In genomic region chr19:40376286-40376862, GRCh38 we compare ENCODE assay signal across 28 cellular contexts. TPM values are rescaled to one million over a fixed set of nuclear protein-coding genes. Genes with fewer than 3 reads are reported as not detected.
"Had no signal": no experiment of that assay in that cellular context is flagged by ENCODE, and none has a peak within 500 bp of the region (broad histone marks: within the 10 kb centered on the region; RNA-seq: fewer than 3 reads in every experiment).

No MANE protein-coding gene starts in this region.

- DNase-seq: activated CD8-positive, alpha-beta T cell treated with anti-CD3 and anti-CD28 coated beads, Interleukin-2, amount 10 ng/mL, durations not matched to agents 7 days and 5 days; activated effector memory CD4-positive, alpha-beta T cell treated with Interleukin-2 at 50 U/mL for 16 hours; activated naive CD4-positive, alpha-beta T cell treated with Interleukin-2 at 50 U/mL for 16 hours; activated naive CD8-positive, alpha-beta T cell treated with anti-CD3 and anti-CD28 coated beads for 36 hours; activated T-cell treated with anti-CD3 and anti-CD28 coated beads for 4 hours; aorta; body of pancreas; effector memory CD8-positive, alpha-beta T cell; foreskin fibroblast; head of caudate nucleus; hippocampal formation; kidney; left colon; midbrain; naive thymus-derived CD8-positive, alpha-beta T cell; right lobe of liver; stimulated activated CD4-positive, alpha-beta T cell treated with anti-CD3 and anti-CD28 coated beads, Interleukin-12 subunit alpha, Interleukin-12 subunit beta, amount 100 ng/mL, for 4 hours; stimulated activated CD4-positive, alpha-beta T cell treated with anti-CD3 and anti-CD28 coated beads, Interleukin-4, amount 100 ng/mL, for 1 hour; T-helper 2 cell had no signal

- H3K27ac ChIP-seq: adrenal gland, body of pancreas, cardiac muscle cell, coronary artery, neural progenitor cell, right lobe of liver, skin epidermis, tibial nerve had no signal

- H3K4me1 ChIP-seq: adrenal gland, body of pancreas, neural progenitor cell, right lobe of liver, tibial nerve had no signal

- H3K27ac Mint-ChIP-seq: activated naive CD8-positive, alpha-beta T cell treated with anti-CD3 and anti-CD28 coated beads for 36 hours; neural progenitor cell; WTC11 had no signal

- H3K36me3 ChIP-seq: neural progenitor cell had no signal

- H3K27me3 Mint-ChIP-seq: activated naive CD8-positive, alpha-beta T cell treated with anti-CD3 and anti-CD28 coated beads for 36 hours; effector memory CD8-positive, alpha-beta T cell; naive thymus-derived CD8-positive, alpha-beta T cell had no signal

- H3K4me1 Mint-ChIP-seq: neural progenitor cell, WTC11 had no signal

- H3K27me3 ChIP-seq: adrenal gland, body of pancreas, cardiac muscle cell, neural progenitor cell, right lobe of liver, tibial nerve had no signal

- H3K4me3 Mint-ChIP-seq: activated CD8-positive, alpha-beta T cell treated with anti-CD3 and anti-CD28 coated beads, Interleukin-2, amount 10 ng/mL, durations not matched to agents 7 days and 5 days; activated naive CD8-positive, alpha-beta T cell treated with anti-CD3 and anti-CD28 coated beads for 36 hours; effector memory CD8-positive, alpha-beta T cell; naive thymus-derived CD8-positive, alpha-beta T cell; neural progenitor cell; WTC11 had no signal

- H3K9me3 Mint-ChIP-seq: activated naive CD8-positive, alpha-beta T cell treated with anti-CD3 and anti-CD28 coated beads for 36 hours; effector memory CD8-positive, alpha-beta T cell; naive thymus-derived CD8-positive, alpha-beta T cell; neural progenitor cell; WTC11 had no signal

- H3K9me3 ChIP-seq: adrenal gland, body of pancreas, right lobe of liver, tibial nerve had no signal

- H3K4me2 ChIP-seq: neural progenitor cell had no signal

- H2AFZ ChIP-seq: neural progenitor cell had no signal

- ATAC-seq: activated CD8-positive, alpha-beta T cell treated with anti-CD3 and anti-CD28 coated beads, Interleukin-2, amount 10 ng/mL, durations not matched to agents 7 days and 5 days; body of pancreas; effector memory CD8-positive, alpha-beta T cell; left colon; naive thymus-derived CD8-positive, alpha-beta T cell; right lobe of liver; WTC11 had no signal

- H3K4me3 ChIP-seq: adrenal gland, body of pancreas, cardiac muscle cell, coronary artery, neural progenitor cell, right lobe of liver, skin epidermis, tibial nerve had no signal

RNA-seq across cellular contexts. Expression of gene HIPK4, which starts 13.6 kb away (rescaled TPM):
- total RNA-seq: activated naive CD8-positive, alpha-beta T cell treated with anti-CD3 and anti-CD28 coated beads for 36 hours; body of pancreas; endothelial cell of umbilical vein; urinary bladder had no signal
